In genomic region chr3:194140520-194141414, GRCh38 we compare ENCODE assay signal across 8 cellular contexts. TPM values are rescaled to one million over a fixed set of nuclear protein-coding genes. Genes with fewer than 3 reads are reported as not detected.
A peak's percentile ranks its signal among the peaks of the same experiment; 100 is the strongest.
DNase-seq lines count a peak whose midpoint lies in the region; ATAC-seq and TF ChIP-seq lines count a peak whose summit lies in the region.

No MANE protein-coding gene starts in this region.

- DNase-seq in GM12864 (ENCODE audit: low read depth) (no peak), NCI-H1092 (lab: John Stamatoyannopoulos, UW) (peak; percentile 54), foreskin keratinocyte (peak in 1 of 2 donors; percentile 63), neural crest cell (ENCODE audit: low read depth, low spot score) (peak; percentile 54), cortex of kidney (lab: John Stamatoyannopoulos, UW) (no peak), Ammon's horn (ENCODE audit: low spot score) (no peak), NOMO-1 (lab: John Stamatoyannopoulos, UW; ENCODE audit: unreplicated experiment in 2 of 2) (no peak)
- peak; percentile 53 for DNase-seq in activated T-cell treated with anti-CD3 and anti-CD28 coated beads, Interleukin-2, amount 50 U/mL, for 24 hours

- TF ChIP-seq CTCF in GM12864 (IDR thresholded peaks at IDR 0.05; ENCODE audit: low read depth, low read length, missing control alignments): no peak
- TF ChIP-seq CTCF in foreskin keratinocyte (conservative IDR thresholded peaks at IDR 0.05): no peak
- TF ChIP-seq CTCF in neural crest cell (conservative IDR thresholded peaks at IDR 0.05): no peak

- no peak overlapping the region for H3K27ac Mint-ChIP-seq in activated T-cell treated with anti-CD3 and anti-CD28 coated beads, Interleukin-2, amount 50 U/mL, for 24 hours
- peak overlapping the region; percentile 6 for H3K27ac Mint-ChIP-seq in neural crest cell (ENCODE audit: unreplicated experiment)

- H3K36me3 Mint-ChIP-seq in activated T-cell treated with anti-CD3 and anti-CD28 coated beads, Interleukin-2, amount 50 U/mL, for 24 hours (ENCODE audit: low read depth): no peaks in the 10 kb centered on the region
- no peaks in the 10 kb centered on the region for H3K36me3 Mint-ChIP-seq in neural crest cell (ENCODE audit: low read depth)

- peaks cover 19% of the 10 kb centered on the region for H3K4me1 ChIP-seq in foreskin keratinocyte

- H3K27me3 ChIP-seq in foreskin keratinocyte: no peaks in the 10 kb centered on the region

- no peaks in the 10 kb centered on the region for H3K9me3 Mint-ChIP-seq in activated T-cell treated with anti-CD3 and anti-CD28 coated beads, Interleukin-2, amount 50 U/mL, for 24 hours
- no peaks in the 10 kb centered on the region for H3K9me3 Mint-ChIP-seq in neural crest cell

- ATAC-seq in foreskin keratinocyte: peak; percentile 0

- peaks cover 64% of the 10 kb centered on the region for H3K27me3 Mint-ChIP-seq in activated T-cell treated with anti-CD3 and anti-CD28 coated beads, Interleukin-2, amount 50 U/mL, for 24 hours
- peaks cover 37% of the 10 kb centered on the region for H3K27me3 Mint-ChIP-seq in neural crest cell (ENCODE audit: low read depth)

- peak overlapping the region; percentile 43 for H3K4me3 ChIP-seq in GM12864 (ENCODE audit: low read depth, low read length)

- peak overlapping the region; percentile 92 for H3K27ac ChIP-seq in foreskin keratinocyte

- H3K4me1 Mint-ChIP-seq in activated T-cell treated with anti-CD3 and anti-CD28 coated beads, Interleukin-2, amount 50 U/mL, for 24 hours (ENCODE audit: low read depth): peaks cover 30% of the 10 kb centered on the region
- H3K4me1 Mint-ChIP-seq in neural crest cell: peaks cover 59% of the 10 kb centered on the region

- H3K4me3 Mint-ChIP-seq in activated T-cell treated with anti-CD3 and anti-CD28 coated beads, Interleukin-2, amount 50 U/mL, for 24 hours: peak overlapping the region; percentile 42
- peak overlapping the region; percentile 74 for H3K4me3 Mint-ChIP-seq in neural crest cell

RNA-seq across cellular contexts. Expression of gene HES1, which starts 4.8 kb away (rescaled TPM):
- 35.1 and 42.1 TPM in 2 replicates for total RNA-seq in foreskin keratinocyte
- polyA plus RNA-seq in foreskin keratinocyte: 28.7 and 32.5 TPM in 2 replicates
- 32.6 and 36.2 TPM in 2 replicates for total RNA-seq in neural crest cell

Comparison
In these comparisons a context has a peak if more than half of its experiments do, and no peak if none do; other contexts are left out.
1. DNase-seq: peak in NCI-H1092 (single experiment), activated T-cell treated with anti-CD3 and anti-CD28 coated beads, Interleukin-2, amount 50 U/mL, for 24 hours (single experiment) and neural crest cell (single experiment); none in GM12864 (single experiment), cortex of kidney (single experiment), Ammon's horn (single experiment) and NOMO-1 (0 of 2).